13 cellular contexts compared by ENCODE assay signal in genomic region chr6:150924808-150925654, GRCh38. TPM values are rescaled to one million over a fixed set of nuclear protein-coding genes. Genes with fewer than 3 reads are reported as not detected.
DNase-seq lines count a peak whose midpoint lies in the region; ATAC-seq and TF ChIP-seq lines count a peak whose summit lies in the region.
"Had no signal": no experiment of that assay in that cellular context is flagged by ENCODE, and none has a peak within 500 bp of the region (broad histone marks: within the 10 kb centered on the region; RNA-seq: fewer than 3 reads in every experiment).

No MANE protein-coding gene starts in this region.

- DNase-seq in Right ventricle myocardium inferior (ENCODE audit: missing footprints) (no peak), cardiac septum (ENCODE audit: low spot score) (no peak), coronary artery (ENCODE audit: low spot score) (peak; percentile 79), lower lobe of right lung (no peak), upper lobe of right lung (no peak), midbrain (lab: John Stamatoyannopoulos, UW) (no peak)
- DNase-seq: activated CD4-positive, alpha-beta T cell treated with anti-CD3 and anti-CD28 coated beads for 36 hours; NCI-H1092 treated with DMSO at 0.1 percent for 48 hours had no signal

- H3K27ac ChIP-seq in coronary artery (peak overlapping the region; percentile 69 to 90), lower lobe of right lung (no peak overlapping the region), upper lobe of right lung (peak overlapping the region; percentile 17)
- H3K27ac ChIP-seq: hepatocyte, SK-N-MC had no signal

- peak; percentile 87 for ATAC-seq in Right ventricle myocardium inferior
- peak; percentile 77 for ATAC-seq in lower lobe of right lung
- ATAC-seq in upper lobe of right lung = peak; percentile 78
- ATAC-seq in GM18909 (IDR thresholded peaks at IDR 0.05; ENCODE audit: poor library complexity, unreplicated experiment) = no peak
- no peak for ATAC-seq in GM21825 (IDR thresholded peaks at IDR 0.05; ENCODE audit: unreplicated experiment)
- ATAC-seq: activated CD4-positive, alpha-beta T cell treated with anti-CD3 and anti-CD28 coated beads for 36 hours had no signal

- no peaks in the 10 kb centered on the region for H3K9me3 ChIP-seq in lower lobe of right lung
- H3K9me3 ChIP-seq in upper lobe of right lung = no peaks in the 10 kb centered on the region

- peaks cover 12% of the 10 kb centered on the region for H3K36me3 ChIP-seq in lower lobe of right lung
- H3K36me3 ChIP-seq in upper lobe of right lung = peaks cover 2% of the 10 kb centered on the region

- intact Hi-C loops in Right ventricle myocardium inferior (cut with DNase I) = no loop called here
- intact Hi-C loops in cardiac septum (cut with DNase I) = no loop called here
- intact Hi-C loops in lower lobe of right lung (cut with DNase I) = no loop called here
- intact Hi-C loops in upper lobe of right lung (cut with DNase I) = no loop called here

- TF ChIP-seq CTCF in coronary artery (IDR thresholded peaks at IDR 0.05) (no peak), lower lobe of right lung (IDR thresholded peaks at IDR 0.05) (no peak), upper lobe of right lung (IDR thresholded peaks at IDR 0.05) (no peak)

- H3K4me3 ChIP-seq in coronary artery (no peak overlapping the region), lower lobe of right lung (no peak overlapping the region), upper lobe of right lung (no peak overlapping the region)
- H3K4me3 ChIP-seq: hepatocyte, SK-N-MC, smooth muscle cell had no signal

- no peaks in the 10 kb centered on the region for H3K27me3 ChIP-seq in lower lobe of right lung (ENCODE audit: low read depth)
- no peaks in the 10 kb centered on the region for H3K27me3 ChIP-seq in upper lobe of right lung
- H3K27me3 ChIP-seq: hepatocyte had no signal

- no peaks in the 10 kb centered on the region for H3K4me1 ChIP-seq in lower lobe of right lung
- peaks cover 8% of the 10 kb centered on the region for H3K4me1 ChIP-seq in upper lobe of right lung

RNA-seq across cellular contexts. Expression of gene MTHFD1L, which starts 59.5 kb away (rescaled TPM):
- 3.4 TPM for total RNA-seq in Right ventricle myocardium inferior
- total RNA-seq in cardiac septum = 5.3 TPM
- 22.1 TPM for total RNA-seq in lower lobe of right lung
- total RNA-seq in upper lobe of right lung = 27.9 TPM

Comparison
In these comparisons a context has a peak if more than half of its experiments do, and no peak if none do; other contexts are left out.
1. ATAC-seq: peak in Right ventricle myocardium inferior (single experiment), lower lobe of right lung (2 of 2) and upper lobe of right lung (single experiment); none in GM18909 (single experiment) and GM21825 (single experiment).